ENCODE assay signal across 8 cellular contexts in the genomic region with DNA sequence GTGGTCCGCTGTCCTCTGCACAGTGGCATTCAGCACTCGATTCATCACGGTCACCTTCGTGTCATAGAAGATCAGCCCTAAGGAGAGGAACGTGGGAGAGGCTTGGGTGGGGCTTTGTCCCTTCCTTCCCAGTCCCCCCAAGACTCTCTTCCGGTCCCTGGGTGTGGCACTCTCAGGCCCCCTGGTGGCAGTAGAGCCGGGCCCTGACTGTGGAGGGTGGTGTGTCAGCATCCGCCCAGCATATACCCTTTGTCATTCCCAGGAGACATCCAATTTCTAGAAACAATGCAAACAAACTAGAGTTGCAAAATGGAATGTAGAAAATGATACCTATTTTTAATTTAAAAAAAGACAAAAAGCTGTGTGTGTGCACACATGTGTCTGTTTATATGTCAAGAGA. TPM values are rescaled to one million over a fixed set of nuclear protein-coding genes. Genes with fewer than 3 reads are reported as not detected.
DNase-seq lines count a peak whose midpoint lies in the region; ATAC-seq, FAIRE-seq and TF ChIP-seq lines count a peak whose summit lies in the region.

No MANE protein-coding gene starts in this region.

- TF ChIP-seq EP300 in HepG2 (IDR thresholded peaks at IDR 0.05; ENCODE audit: low read depth in 2 of 2, low read length in 2 of 2): no peak
- no peak for TF ChIP-seq EP300 in HepG2 (CRISPR knock-in tag; IDR thresholded peaks at IDR 0.05; ENCODE audit: borderline replicate concordance)

- H2AFZ ChIP-seq in HepG2 (ENCODE audit: low read length): no peak overlapping the region

- H3K4me3 ChIP-seq in HepG2 (replicated peaks in 1 of 3; ENCODE audit: insufficient read depth in 1 of 3, low read depth in 2 of 3, low read length in 3 of 3): no peak overlapping the region

- H3K4me1 ChIP-seq in HepG2 (ENCODE audit: insufficient read depth, low read length): no peaks in the 10 kb centered on the region

- H3K4me1 Mint-ChIP-seq in Calu3 (ENCODE audit: low read depth, unreplicated experiment): no peaks in the 10 kb centered on the region
- H3K4me1 Mint-ChIP-seq in activated T-helper 17 cell treated with anti-CD3 and anti-CD28 coated beads, Interleukin-2, amount 50 U/mL, for 72 hours: peaks cover 6% of the 10 kb centered on the region

- H3K9ac ChIP-seq in HepG2 (ENCODE audit: insufficient read depth, low read depth, low read length): no peak overlapping the region

- no peaks in the 10 kb centered on the region for H4K20me1 ChIP-seq in HepG2 (ENCODE audit: insufficient read depth, low read length)

- TF ChIP-seq CTCF in Calu3 (IDR thresholded peaks at IDR 0.05; ENCODE audit: unreplicated experiment): peak; percentile 56
- TF ChIP-seq CTCF in LNCAP (IDR thresholded peaks at IDR 0.05): peak; percentile 36; the same call in 1 of the 2 replicates
- peak; percentile 74 for TF ChIP-seq CTCF in HepG2 (CRISPR knock-in tag; IDR thresholded peaks at IDR 0.05)

- no peak for TF ChIP-seq POLR2A in HepG2 (IDR thresholded peaks at IDR 0.05; ENCODE audit: insufficient read depth in 1 of 2, low read depth in 2 of 2, low read length in 2 of 2)

- H3K27ac Mint-ChIP-seq in Calu3 (ENCODE audit: unreplicated experiment): peak overlapping the region; percentile 43
- H3K27ac Mint-ChIP-seq in activated T-helper 17 cell treated with anti-CD3 and anti-CD28 coated beads, Interleukin-2, amount 50 U/mL, for 72 hours: peak overlapping the region; percentile 62

- peak; percentile 42 for ATAC-seq in activated T-helper 17 cell treated with anti-CD3 and anti-CD28 coated beads, Interleukin-2, amount 50 U/mL, for 72 hours (replicated peaks)
- ATAC-seq in HepG2: peak; percentile 71
- no peak for ATAC-seq in GM19035 (IDR thresholded peaks at IDR 0.05; ENCODE audit: unreplicated experiment)
- ATAC-seq in HG03280 (IDR thresholded peaks at IDR 0.05; ENCODE audit: unreplicated experiment): no peak
- ATAC-seq in GM18519 (IDR thresholded peaks at IDR 0.05; ENCODE audit: low FRiP score, unreplicated experiment): no peak
- no peak for ATAC-seq in HG02885 (IDR thresholded peaks at IDR 0.05; ENCODE audit: poor library complexity, unreplicated experiment)

- peaks cover 54% of the 10 kb centered on the region for H3K36me3 Mint-ChIP-seq in Calu3 (ENCODE audit: insufficient read depth, unreplicated experiment)
- H3K36me3 Mint-ChIP-seq in activated T-helper 17 cell treated with anti-CD3 and anti-CD28 coated beads, Interleukin-2, amount 50 U/mL, for 72 hours (ENCODE audit: low read depth): peaks cover 13% of the 10 kb centered on the region

- no peak for FAIRE-seq in HepG2 (lab: Jason Lieb, UNC)

- H3K27ac ChIP-seq in HepG2 (ENCODE audit: extremely low read length, insufficient read depth, low read length): no peak overlapping the region

- BruUV-seq in Calu3 (replicated peaks; lab: Mats Ljungman, UMichigan) (no TSS peak), HepG2 (replicated peaks; lab: Mats Ljungman, UMichigan) (no TSS peak)

- H3K36me3 ChIP-seq in HepG2 (replicated peaks in 1 of 2; ENCODE audit: control insufficient read depth in 1 of 2, insufficient read depth in 2 of 2, low read length in 2 of 2): peaks cover 0 to 10% of the 10 kb centered on the region in 2 experiments; a peak in 2 of 5 replicates

- no peaks in the 10 kb centered on the region for H3K27me3 Mint-ChIP-seq in Calu3 (ENCODE audit: unreplicated experiment)
- no peaks in the 10 kb centered on the region for H3K27me3 Mint-ChIP-seq in activated T-helper 17 cell treated with anti-CD3 and anti-CD28 coated beads, Interleukin-2, amount 50 U/mL, for 72 hours

- DNase-seq in Calu3 (peak; percentile 50), HepG2 (ENCODE audit: low spot score) (no peak)

- intact Hi-C loops in Calu3 (cut with micrococcal nuclease; ENCODE audit: unreplicated experiment) (no loop called here), HepG2 (cut with micrococcal nuclease; ENCODE audit: unreplicated experiment) (loop anchor here (5.0 kb wide), 1 partner anchor 58 kb away; no protein-coding TSS in a partner anchor)

- TF ChIP-seq RAD21 in HepG2 (CRISPR knock-in tag; IDR thresholded peaks at IDR 0.05): peak; percentile 36; the same call in 1 of the 2 replicates

- no peak overlapping the region for H3K4me2 ChIP-seq in HepG2 (ENCODE audit: low read depth, low read length)

- H3K4me3 Mint-ChIP-seq in Calu3 (ENCODE audit: low read depth, unreplicated experiment): no peak overlapping the region
- no peak overlapping the region for H3K4me3 Mint-ChIP-seq in activated T-helper 17 cell treated with anti-CD3 and anti-CD28 coated beads, Interleukin-2, amount 50 U/mL, for 72 hours

- H3K79me2 ChIP-seq in HepG2 (ENCODE audit: insufficient read depth, low read length): no peaks in the 10 kb centered on the region

- no peaks in the 10 kb centered on the region for H3K9me3 Mint-ChIP-seq in Calu3 (ENCODE audit: low read depth, unreplicated experiment)
- no peaks in the 10 kb centered on the region for H3K9me3 Mint-ChIP-seq in activated T-helper 17 cell treated with anti-CD3 and anti-CD28 coated beads, Interleukin-2, amount 50 U/mL, for 72 hours

- CTCF ChIA-PET in Calu3 (lab: Charles Lee) (no interaction called here), HepG2 (lab: Yijun Ruan, JAX; ENCODE audit: low intra/inter-chr PET ratio, low total read pairs) (interaction anchor here (1.2 kb wide), 1 partner anchor 62 kb away, joined by 3 read pairs; a partner anchor contains a TSS)

- no peaks in the 10 kb centered on the region for H3K27me3 ChIP-seq in HepG2 (ENCODE audit: control insufficient read depth in 1 of 2, insufficient read depth in 2 of 2, low read length in 2 of 2)

- H3K9me3 ChIP-seq in HepG2 (ENCODE audit: low read length): no peaks in the 10 kb centered on the region

- POLR2A ChIA-PET in HepG2 (lab: Yijun Ruan, JAX): no interaction called here

- 82% methylated on average over 8 of the region's 8 CpGs for WGBS in HepG2 (ENCODE audit: low lambda C conversion rate)

- in situ Hi-C loops in HepG2 (cut with HindIII; ENCODE audit: extremely low pct_ligation_motif_present, low pct_unique_long_range_greater_than_20kb): loop anchor here (5.0 kb wide), 1 partner anchor 58 kb away; no protein-coding TSS in a partner anchor

TF ChIP-seq in HepG2, 621 proteins besides CTCF, POLR2A, EP300 and RAD21 (continues in another document):
- TF ChIP-seq, protein P1, sequence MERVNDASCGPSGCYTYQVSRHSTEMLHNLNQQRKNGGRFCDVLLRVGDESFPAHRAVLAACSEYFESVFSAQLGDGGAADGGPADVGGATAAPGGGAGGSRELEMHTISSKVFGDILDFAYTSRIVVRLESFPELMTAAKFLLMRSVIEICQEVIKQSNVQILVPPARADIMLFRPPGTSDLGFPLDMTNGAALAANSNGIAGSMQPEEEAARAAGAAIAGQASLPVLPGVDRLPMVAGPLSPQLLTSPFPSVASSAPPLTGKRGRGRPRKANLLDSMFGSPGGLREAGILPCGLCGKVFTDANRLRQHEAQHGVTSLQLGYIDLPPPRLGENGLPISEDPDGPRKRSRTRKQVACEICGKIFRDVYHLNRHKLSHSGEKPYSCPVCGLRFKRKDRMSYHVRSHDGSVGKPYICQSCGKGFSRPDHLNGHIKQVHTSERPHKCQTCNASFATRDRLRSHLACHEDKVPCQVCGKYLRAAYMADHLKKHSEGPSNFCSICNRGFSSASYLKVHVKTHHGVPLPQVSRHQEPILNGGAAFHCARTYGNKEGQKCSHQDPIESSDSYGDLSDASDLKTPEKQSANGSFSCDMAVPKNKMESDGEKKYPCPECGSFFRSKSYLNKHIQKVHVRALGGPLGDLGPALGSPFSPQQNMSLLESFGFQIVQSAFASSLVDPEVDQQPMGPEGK (CRISPR knock-in tag; IDR thresholded peaks at IDR 0.05): 0 out of 2 replicates have a peak, but pooled peaks have one; percentile 36
- TF ChIP-seq STAG1 (CRISPR knock-in tag; IDR thresholded peaks at IDR 0.05) (peak; percentile 71), ZNF235 (CRISPR knock-in tag; IDR thresholded peaks at IDR 0.05; ENCODE audit: borderline replicate concordance) (no peak), CEBPG (CRISPR knock-in tag; IDR thresholded peaks at IDR 0.05) (no peak), ZNF232 (CRISPR knock-in tag; IDR thresholded peaks at IDR 0.05; ENCODE audit: borderline replicate concordance) (no peak)
- TF ChIP-seq, protein P2, sequence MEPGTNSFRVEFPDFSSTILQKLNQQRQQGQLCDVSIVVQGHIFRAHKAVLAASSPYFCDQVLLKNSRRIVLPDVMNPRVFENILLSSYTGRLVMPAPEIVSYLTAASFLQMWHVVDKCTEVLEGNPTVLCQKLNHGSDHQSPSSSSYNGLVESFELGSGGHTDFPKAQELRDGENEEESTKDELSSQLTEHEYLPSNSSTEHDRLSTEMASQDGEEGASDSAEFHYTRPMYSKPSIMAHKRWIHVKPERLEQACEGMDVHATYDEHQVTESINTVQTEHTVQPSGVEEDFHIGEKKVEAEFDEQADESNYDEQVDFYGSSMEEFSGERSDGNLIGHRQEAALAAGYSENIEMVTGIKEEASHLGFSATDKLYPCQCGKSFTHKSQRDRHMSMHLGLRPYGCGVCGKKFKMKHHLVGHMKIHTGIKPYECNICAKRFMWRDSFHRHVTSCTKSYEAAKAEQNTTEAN (CRISPR knock-in tag; conservative IDR thresholded peaks at IDR 0.05): no peak

RNA-seq across cellular contexts. Expression of a gene that starts 45.0 kb away (rescaled TPM):
- total RNA-seq in Calu3 (2022): 38.8 and 40.7 TPM in 2 replicates
- total RNA-seq in activated T-helper 17 cell treated with anti-CD3 and anti-CD28 coated beads, Interleukin-2, amount 50 U/mL, for 72 hours: 10 to 100 TPM; 29.7 to 50.0 TPM
- total RNA-seq in HepG2 (2016; rRNA removed; fragmentation: Illumina TruSeq; extraction: Trizol): 20.9 and 27.8 TPM in 2 replicates
- 3.3 and 3.6 TPM in 2 replicates for total RNA-seq in HepG2 (2016; cell fraction: cytosol; rRNA removed; fragmentation: Illumina TruSeq; extraction: Trizol; ENCODE audit: low read depth)
- 20.5 and 24.2 TPM in 2 replicates for total RNA-seq in HepG2 (2016; cell fraction: insoluble cytoplasmic fraction; rRNA removed; fragmentation: Illumina TruSeq; extraction: Trizol)
- 7.6 and 9.4 TPM in 2 replicates for total RNA-seq in HepG2 (2016; cell fraction: membrane; rRNA removed; fragmentation: Illumina TruSeq; extraction: Trizol)
- total RNA-seq in HepG2 (2016; cell fraction: nucleus; rRNA removed; fragmentation: Illumina TruSeq; extraction: Trizol): 16.1 and 18.7 TPM in 2 replicates
- 9.5 and 10.4 TPM in 2 replicates for polyA plus RNA-seq in HepG2 (2011; rRNA removed)
- 8.7 and 9.7 TPM in 2 replicates for polyA plus RNA-seq in HepG2 (2011; cell fraction: cytosol; rRNA removed)
- polyA plus RNA-seq in HepG2 (2011; cell fraction: nucleus; rRNA removed): 9.1 and 10.4 TPM in 2 replicates
- polyA plus RNA-seq in HepG2 (2012): 8.9 and 13.3 TPM in 2 replicates
- 1.0 and 1.5 TPM in 2 replicates for polyA plus RNA-seq in HepG2 (2016; cell fraction: cytosol; fragmentation: Illumina TruSeq; extraction: Trizol; ENCODE audit: low read depth)
- polyA plus RNA-seq in HepG2 (2016; cell fraction: insoluble cytoplasmic fraction; fragmentation: Illumina TruSeq; extraction: Trizol; ENCODE audit: low read depth): 20.8 and 21.2 TPM in 2 replicates
- polyA plus RNA-seq in HepG2 (2016; cell fraction: membrane; fragmentation: Illumina TruSeq; extraction: Trizol; ENCODE audit: low read depth): 3.1 TPM in 2 replicates
- polyA plus RNA-seq in HepG2 (2016; cell fraction: nucleus; fragmentation: Illumina TruSeq; extraction: Trizol; ENCODE audit: insufficient read depth, low read depth): 14.6 and 15.4 TPM in 2 replicates
- 8.1 and 43.5 TPM in 2 replicates for polyA minus RNA-seq in HepG2 (2011; rRNA and poly(A)+ RNA removed; ENCODE audit: low replicate concordance)
- polyA minus RNA-seq in HepG2 (2011; cell fraction: cytosol; rRNA and poly(A)+ RNA removed): 5.2 and 7.2 TPM in 2 replicates
- polyA minus RNA-seq in HepG2 (2011; cell fraction: nucleus; rRNA and poly(A)+ RNA removed): 12.0 and 15.9 TPM in 2 replicates

Comparison
In these comparisons a context has a peak if more than half of its experiments do, and no peak if none do; other contexts are left out.
1. ATAC-seq: peak in activated T-helper 17 cell treated with anti-CD3 and anti-CD28 coated beads, Interleukin-2, amount 50 U/mL, for 72 hours (single experiment) and HepG2 (single experiment); none in GM19035 (single experiment), HG03280 (single experiment), GM18519 (single experiment) and HG02885 (single experiment).
2. Peak in every context shown above with its lines, with median percentiles within 50 percentile points of each other: CTCF ChIP-seq.